ENCODE assay signal across 1 cellular context in the genomic region with DNA sequence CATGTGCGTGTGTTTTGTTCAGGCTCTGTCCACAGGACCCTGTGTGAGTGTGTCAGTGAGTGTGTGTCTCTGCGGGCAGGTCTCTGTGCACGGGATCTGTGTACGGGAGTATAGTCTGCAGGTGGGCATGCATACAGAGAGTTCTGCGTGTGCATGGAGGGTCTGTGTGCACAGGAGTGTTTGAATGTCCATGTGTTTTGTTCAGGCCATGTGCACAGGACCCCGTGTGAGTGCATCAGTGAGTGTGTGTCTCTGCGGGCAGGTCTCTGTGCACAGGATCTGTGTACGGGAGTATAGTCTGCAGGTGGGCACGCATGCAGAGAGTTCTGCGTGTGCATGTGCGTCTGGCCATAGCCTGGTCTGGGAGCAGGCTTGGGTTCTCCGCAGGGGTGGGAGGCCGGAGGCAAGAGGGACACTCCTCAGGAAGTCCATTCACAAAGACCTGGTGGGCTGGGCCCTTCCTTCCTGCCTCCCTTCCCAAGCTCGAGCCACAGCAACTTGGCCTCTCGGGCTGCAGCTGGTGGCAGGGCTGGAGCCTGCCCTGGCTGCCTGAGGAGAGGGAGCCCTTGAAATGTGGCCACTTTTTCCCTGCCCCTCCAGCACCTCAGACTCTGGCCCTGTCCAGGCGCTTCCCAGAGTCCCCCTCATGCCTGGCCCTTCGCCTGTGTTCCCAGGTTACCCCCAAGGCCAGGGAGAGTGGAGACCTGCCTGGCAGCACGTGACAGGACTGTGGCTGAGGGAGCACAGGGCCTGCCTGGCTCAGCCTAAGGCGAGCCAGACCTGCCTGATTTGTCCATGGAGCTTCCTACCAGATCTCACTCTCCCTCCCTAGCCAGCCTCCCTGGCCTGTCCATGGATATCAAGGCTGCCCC.
TF ChIP-seq lines count a peak whose summit lies in the region.

No MANE protein-coding gene starts in this region.

TF ChIP-seq in A549, 52 proteins besides CTCF, POLR2A, EP300 and RAD21:
- TF ChIP-seq, protein P1, sequence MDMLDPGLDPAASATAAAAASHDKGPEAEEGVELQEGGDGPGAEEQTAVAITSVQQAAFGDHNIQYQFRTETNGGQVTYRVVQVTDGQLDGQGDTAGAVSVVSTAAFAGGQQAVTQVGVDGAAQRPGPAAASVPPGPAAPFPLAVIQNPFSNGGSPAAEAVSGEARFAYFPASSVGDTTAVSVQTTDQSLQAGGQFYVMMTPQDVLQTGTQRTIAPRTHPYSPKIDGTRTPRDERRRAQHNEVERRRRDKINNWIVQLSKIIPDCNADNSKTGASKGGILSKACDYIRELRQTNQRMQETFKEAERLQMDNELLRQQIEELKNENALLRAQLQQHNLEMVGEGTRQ (IDR thresholded peaks at IDR 0.05), result no peak
- TF ChIP-seq ZNF302 (CRISPR knock-in tag; IDR thresholded peaks at IDR 0.05) (no peak), RFX5 (IDR thresholded peaks at IDR 0.05) (no peak), RARB (CRISPR knock-in tag; IDR thresholded peaks at IDR 0.05) (no peak), JUN (IDR thresholded peaks at IDR 0.05) (no peak), JUNB (IDR thresholded peaks at IDR 0.05) (no peak), KDM1A (IDR thresholded peaks at IDR 0.05; ENCODE audit: low read depth) (no peak), RCOR1 (IDR thresholded peaks at IDR 0.05; ENCODE audit: low read depth, low read length) (no peak), GATA3 (IDR thresholded peaks at IDR 0.05; ENCODE audit: borderline replicate concordance) (no peak), TP53 (CRISPR knock-in tag; IDR thresholded peaks at IDR 0.05) (no peak)
- TF ChIP-seq, protein P2, sequence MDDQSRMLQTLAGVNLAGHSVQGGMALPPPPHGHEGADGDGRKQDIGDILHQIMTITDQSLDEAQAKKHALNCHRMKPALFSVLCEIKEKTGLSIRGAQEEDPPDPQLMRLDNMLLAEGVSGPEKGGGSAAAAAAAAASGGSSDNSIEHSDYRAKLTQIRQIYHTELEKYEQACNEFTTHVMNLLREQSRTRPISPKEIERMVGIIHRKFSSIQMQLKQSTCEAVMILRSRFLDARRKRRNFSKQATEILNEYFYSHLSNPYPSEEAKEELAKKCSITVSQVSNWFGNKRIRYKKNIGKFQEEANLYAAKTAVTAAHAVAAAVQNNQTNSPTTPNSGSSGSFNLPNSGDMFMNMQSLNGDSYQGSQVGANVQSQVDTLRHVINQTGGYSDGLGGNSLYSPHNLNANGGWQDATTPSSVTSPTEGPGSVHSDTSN (IDR thresholded peaks at IDR 0.05), result no peak
- TF ChIP-seq, protein P3, sequence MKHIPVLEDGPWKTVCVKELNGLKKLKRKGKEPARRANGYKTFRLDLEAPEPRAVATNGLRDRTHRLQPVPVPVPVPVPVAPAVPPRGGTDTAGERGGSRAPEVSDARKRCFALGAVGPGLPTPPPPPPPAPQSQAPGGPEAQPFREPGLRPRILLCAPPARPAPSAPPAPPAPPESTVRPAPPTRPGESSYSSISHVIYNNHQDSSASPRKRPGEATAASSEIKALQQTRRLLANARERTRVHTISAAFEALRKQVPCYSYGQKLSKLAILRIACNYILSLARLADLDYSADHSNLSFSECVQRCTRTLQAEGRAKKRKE (CRISPR knock-in tag; IDR thresholded peaks at IDR 0.05; ENCODE audit: low read depth), result no peak
- TF ChIP-seq, protein P4, sequence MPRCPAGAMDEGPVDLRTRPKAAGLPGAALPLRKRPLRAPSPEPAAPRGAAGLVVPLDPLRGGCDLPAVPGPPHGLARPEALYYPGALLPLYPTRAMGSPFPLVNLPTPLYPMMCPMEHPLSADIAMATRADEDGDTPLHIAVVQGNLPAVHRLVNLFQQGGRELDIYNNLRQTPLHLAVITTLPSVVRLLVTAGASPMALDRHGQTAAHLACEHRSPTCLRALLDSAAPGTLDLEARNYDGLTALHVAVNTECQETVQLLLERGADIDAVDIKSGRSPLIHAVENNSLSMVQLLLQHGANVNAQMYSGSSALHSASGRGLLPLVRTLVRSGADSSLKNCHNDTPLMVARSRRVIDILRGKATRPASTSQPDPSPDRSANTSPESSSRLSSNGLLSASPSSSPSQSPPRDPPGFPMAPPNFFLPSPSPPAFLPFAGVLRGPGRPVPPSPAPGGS (IDR thresholded peaks at IDR 0.05), result no peak
- TF ChIP-seq, protein P5, sequence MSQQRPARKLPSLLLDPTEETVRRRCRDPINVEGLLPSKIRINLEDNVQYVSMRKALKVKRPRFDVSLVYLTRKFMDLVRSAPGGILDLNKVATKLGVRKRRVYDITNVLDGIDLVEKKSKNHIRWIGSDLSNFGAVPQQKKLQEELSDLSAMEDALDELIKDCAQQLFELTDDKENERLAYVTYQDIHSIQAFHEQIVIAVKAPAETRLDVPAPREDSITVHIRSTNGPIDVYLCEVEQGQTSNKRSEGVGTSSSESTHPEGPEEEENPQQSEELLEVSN (IDR thresholded peaks at IDR 0.05; ENCODE audit: borderline replicate concordance, low read depth), result no peak
TF ChIP-seq in A549: peak in this region for 0.
